In the genomic region with DNA sequence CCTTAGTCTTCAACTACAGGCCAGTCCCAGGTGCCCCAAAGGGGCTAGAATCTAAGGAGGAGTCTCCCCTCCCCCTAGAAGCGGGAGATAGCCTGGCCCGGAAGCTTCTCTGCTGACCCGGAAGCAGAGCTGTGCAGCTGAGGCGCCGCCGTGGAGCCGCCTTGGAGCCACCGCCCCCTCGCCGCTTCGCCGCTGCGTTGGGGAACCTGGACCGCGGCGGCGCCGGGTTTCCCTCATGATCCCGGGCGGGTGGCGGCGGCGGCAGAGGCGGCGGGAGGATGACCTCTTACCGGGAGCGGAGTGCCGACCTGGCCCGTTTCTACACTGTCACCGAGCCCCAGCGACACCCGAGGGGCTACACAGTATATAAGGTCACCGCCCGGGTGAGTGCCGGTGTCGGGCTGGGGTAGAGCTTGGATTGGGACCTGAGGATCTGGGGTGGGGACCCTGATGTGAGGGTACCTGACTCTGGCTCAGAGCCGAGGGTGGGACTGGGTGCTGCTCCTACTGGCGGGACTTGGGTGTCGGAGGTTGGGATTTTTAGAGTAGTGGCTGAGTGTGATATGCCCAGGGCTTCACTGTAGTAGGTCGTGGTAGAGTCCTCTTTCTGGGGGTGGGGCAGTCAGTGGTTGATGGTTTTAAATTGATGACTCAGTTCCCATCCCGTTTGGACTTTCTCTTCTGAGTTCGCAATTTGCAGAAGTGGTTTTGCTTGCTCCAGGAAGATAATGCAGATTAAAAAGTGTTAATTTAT, we compare ENCODE assay signal across 8 cellular contexts. TPM values are rescaled to one million over a fixed set of nuclear protein-coding genes. Genes with fewer than 3 reads are reported as not detected.
DNase-seq lines count a peak whose midpoint lies in the region; ATAC-seq and TF ChIP-seq lines count a peak whose summit lies in the region.

RPS6KC1 (plus strand) TSS at position 115 of the 754 bp plus-strand sequence; CDS start at position 279, 164 bp downstream.

- no peaks in the 10 kb centered on the region for H3K79me2 ChIP-seq in OCI-LY7 (ENCODE audit: insufficient read depth, low read depth, low read length)

- TF ChIP-seq CTCF in OCI-LY7 (conservative IDR thresholded peaks at IDR 0.05; ENCODE audit: low read length): peak; percentile 35; the same call in 1 of the 2 replicates

- H3K36me3 ChIP-seq in HUES6 (ENCODE audit: control insufficient read depth, insufficient read depth, low read length) (no peaks in the 10 kb centered on the region), OCI-LY7 (ENCODE audit: insufficient read depth, low read length) (no peaks in the 10 kb centered on the region)

- CTCF ChIA-PET in OCI-LY7 (lab: Charles Lee; ENCODE audit: unreplicated experiment): interaction anchor here (0.6 kb wide), 1 partner anchor 38 kb away, joined by 3 read pairs; no protein-coding TSS in a partner anchor

- no peaks in the 10 kb centered on the region for H4K20me1 ChIP-seq in OCI-LY7 (ENCODE audit: insufficient read depth, low read length)

- H3K9me3 ChIP-seq in HUES6 (ENCODE audit: control insufficient read depth, insufficient read depth, low read depth, low read length): no peaks in the 10 kb centered on the region
- peaks cover 11% of the 10 kb centered on the region; the same call in 1 of the 2 replicates for H3K9me3 ChIP-seq in OCI-LY7 (ENCODE audit: low read length)

- H3K27ac ChIP-seq in HUES6 (ENCODE audit: low read depth, low read length) (no peak within 1 kb of the TSS; the same call in 1 of the 2 replicates), OCI-LY7 (ENCODE audit: low read depth, low read length, poor library complexity, severe bottlenecking) (no peak within 1 kb of the TSS), epithelial cell of prostate (peak within 1 kb of the TSS; percentile 70)

- POLR2A ChIA-PET in OCI-LY7 (lab: Charles Lee): interaction anchor here (0.9 to 1.5 kb wide), 3 partner anchors 35 to 260 kb away, joined by 3 read pairs; partner anchors contain the start of genes ANGEL2 and NSL1

- no peaks in the 10 kb centered on the region for H3K27me3 ChIP-seq in HUES6 (ENCODE audit: control insufficient read depth, insufficient read depth, low read length)

- peaks cover 14% of the 10 kb centered on the region for H3K4me1 ChIP-seq in HUES6 (ENCODE audit: control insufficient read depth, insufficient read depth, low read length)
- peaks cover 12% of the 10 kb centered on the region for H3K4me1 ChIP-seq in OCI-LY7 (ENCODE audit: insufficient read depth, low read length, poor library complexity, severe bottlenecking)

- no TSS peak for BruUV-seq in OCI-LY7 (replicated peaks; lab: Mats Ljungman, UMichigan)

- H3K4me2 ChIP-seq in OCI-LY7 (ENCODE audit: low read length): peak within 1 kb of the TSS; percentile 97

- intact Hi-C loops in OCI-LY7 (cut with micrococcal nuclease; ENCODE audit: unreplicated experiment): loop anchor here (1.0 kb wide), 1 partner anchor 36 kb away; the partner anchor contains the start of gene ANGEL2

- H2AFZ ChIP-seq in OCI-LY7 (ENCODE audit: low read length): peak within 1 kb of the TSS; percentile 100

- DNase-seq in DMS 273 (lab: John Stamatoyannopoulos, UW; ENCODE audit: unreplicated experiment): peak; percentile 95
- DNase-seq in OCI-LY7 (ENCODE audit: low spot score): peak; percentile 86
- peak; percentile 74 for DNase-seq in activated T-cell treated with anti-CD3 and anti-CD28 coated beads for 24 hours (ENCODE audit: low read depth)
- peak; percentile 31 for DNase-seq in epithelial cell of prostate (ENCODE audit: low read depth, low spot score)
- peak; percentile 81 for DNase-seq in mucosa of gallbladder (ENCODE audit: low spot score)
- peak; percentile 78 for DNase-seq in stimulated activated CD8-positive, alpha-beta memory T cell treated with anti-CD3 and anti-CD28 coated beads, Interleukin-4, amount 100 ng/mL, for 24 hours (ENCODE audit: low read depth)

- peak within 1 kb of the TSS; percentile 89 for H3K4me3 ChIP-seq in HUES6 (ENCODE audit: low read depth, low read length)
- peak within 1 kb of the TSS; percentile 88 for H3K4me3 ChIP-seq in OCI-LY7 (ENCODE audit: low read depth, low read length, poor library complexity, severe bottlenecking)

- peak within 1 kb of the TSS; percentile 73 for H3K9ac ChIP-seq in HUES6 (ENCODE audit: low read length)

- H3K9me2 ChIP-seq in OCI-LY7 (ENCODE audit: insufficient read depth, low read length): no peaks in the 10 kb centered on the region

- peak; percentile 97 for ATAC-seq in GM21447 (IDR thresholded peaks at IDR 0.05; ENCODE audit: unreplicated experiment)

RNA-seq across cellular contexts. Expression of gene RPS6KC1, which starts in this region (rescaled TPM):
- total RNA-seq in OCI-LY7 (2014; rRNA removed; shearing (Covaris generic)): 5.9 and 10.7 TPM in 2 replicates
- total RNA-seq in OCI-LY7 (2022) (7.4 and 9.4 TPM in 2 replicates), mucosa of gallbladder (16.1 TPM)

Comparison
In these comparisons a context has a peak if more than half of its experiments do, and no peak if none do; other contexts are left out.
1. DNase-seq: peak in every context shown above with its lines; median percentile 95 in DMS 273; 86 in OCI-LY7; 81 in mucosa of gallbladder; 78 in stimulated activated CD8-positive, alpha-beta memory T cell treated with anti-CD3 and anti-CD28 coated beads, Interleukin-4, amount 100 ng/mL, for 24 hours; 74 in activated T-cell treated with anti-CD3 and anti-CD28 coated beads for 24 hours; 31 in epithelial cell of prostate.